19 cellular contexts compared by ENCODE assay signal in genomic region chrX:108271397-108271787, GRCh38.
DNase-seq lines count a peak whose midpoint lies in the region; ATAC-seq, FAIRE-seq and TF ChIP-seq lines count a peak whose summit lies in the region.
"Had no signal": no experiment of that assay in that cellular context is flagged by ENCODE, and none has a peak within 500 bp of the region (broad histone marks: within the 10 kb centered on the region; RNA-seq: fewer than 3 reads in every experiment).

No MANE protein-coding gene starts in this region.

- no peaks in the 10 kb centered on the region for H3K36me3 Mint-ChIP-seq in type B pancreatic cell
- H3K36me3 Mint-ChIP-seq: CD14-positive monocyte had no signal

- no peaks in the 10 kb centered on the region for H3K27me3 Mint-ChIP-seq in type B pancreatic cell

- H3K9me3 Mint-ChIP-seq in type B pancreatic cell: peaks cover 5% of the 10 kb centered on the region

- peaks cover 21% of the 10 kb centered on the region for H3K4me1 Mint-ChIP-seq in type B pancreatic cell (ENCODE audit: unreplicated experiment)
- H3K4me1 Mint-ChIP-seq: CD14-positive monocyte had no signal

- H3K4me3 ChIP-seq in bronchial epithelial cell (ENCODE audit: low read depth, low read length): no peak overlapping the region
- H3K4me3 ChIP-seq: right lobe of liver, testis had no signal

- DNase-seq in NCI-H2029 (lab: John Stamatoyannopoulos, UW): peak; percentile 1
- no peak for DNase-seq in NCI-H2029 treated with DMSO at 0.1 percent for 48 hours (lab: John Stamatoyannopoulos, UW)
- DNase-seq in bronchial epithelial cell (ENCODE audit: low read depth): peak; percentile 15
- DNase-seq in type B pancreatic cell (ENCODE audit: extremely low spot score, unreplicated experiment): no peak
- DNase-seq in NCI-H187 (lab: John Stamatoyannopoulos, UW): no peak
- no peak for DNase-seq in germinal center (ENCODE audit: low spot score)
- no peak for DNase-seq in GM13977 (ENCODE audit: low spot score)
- DNase-seq: activated gamma-delta T cell treated with Interleukin-2 at 50 U/mL for 16 hours; glutamatergic neuron; right lobe of liver; SHP77; stimulated activated CD4-positive, alpha-beta T cell treated with anti-CD3 and anti-CD28 coated beads, Interleukin-2, amount 100 ng/mL, for 48 hours; stimulated activated CD8-positive, alpha-beta memory T cell treated with anti-CD3 and anti-CD28 coated beads, Interleukin-4, amount 100 ng/mL, for 48 hours; T-helper 17 cell; testis had no signal

- peak overlapping the region; percentile 37 for H3K27ac Mint-ChIP-seq in type B pancreatic cell
- H3K27ac Mint-ChIP-seq: CD14-positive monocyte, T-helper 17 cell had no signal

- H3K4me3 Mint-ChIP-seq in type B pancreatic cell: no peak overlapping the region
- H3K4me3 Mint-ChIP-seq: CD14-positive monocyte, T-helper 17 cell had no signal

- TF ChIP-seq CTCF in bronchial epithelial cell (IDR thresholded peaks at IDR 0.05; ENCODE audit: insufficient read depth, low read length, severe bottlenecking) (no peak), type B pancreatic cell (conservative IDR thresholded peaks at IDR 0.05) (no peak), GM13977 (IDR thresholded peaks at IDR 0.05; ENCODE audit: extremely low read depth, insufficient read depth, missing control alignments) (no peak)

- FAIRE-seq in bronchial epithelial cell (lab: Jason Lieb, UNC): no peak
- FAIRE-seq: colon, islet of Langerhans had no signal

- H3K36me3 ChIP-seq in bronchial epithelial cell (ENCODE audit: control insufficient read depth, insufficient read depth, low read length): no peaks in the 10 kb centered on the region
- H3K36me3 ChIP-seq: right lobe of liver had no signal

- ATAC-seq in HG03135 (IDR thresholded peaks at IDR 0.05; ENCODE audit: unreplicated experiment): peak; percentile 67
- ATAC-seq: right lobe of liver, T-helper 17 cell had no signal

- in situ Hi-C loops in GM13977 (cut with MboI; ENCODE audit: low pct_unique_long_range_greater_than_20kb, low sequenced_read_pairs, unreplicated experiment): no loop called here

- no peaks in the 10 kb centered on the region for H3K27me3 ChIP-seq in bronchial epithelial cell (ENCODE audit: control insufficient read depth, insufficient read depth, low read length)
- H3K27me3 ChIP-seq: right lobe of liver, testis had no signal

Comparison
In these comparisons a context has a peak if more than half of its experiments do, and no peak if none do; other contexts are left out.
1. DNase-seq: peak in NCI-H2029 (single experiment) and bronchial epithelial cell (single experiment); none in NCI-H2029 treated with DMSO at 0.1 percent for 48 hours (single experiment), type B pancreatic cell (single experiment), NCI-H187 (0 of 2), germinal center (single experiment) and GM13977 (single experiment).